In the genomic region with DNA sequence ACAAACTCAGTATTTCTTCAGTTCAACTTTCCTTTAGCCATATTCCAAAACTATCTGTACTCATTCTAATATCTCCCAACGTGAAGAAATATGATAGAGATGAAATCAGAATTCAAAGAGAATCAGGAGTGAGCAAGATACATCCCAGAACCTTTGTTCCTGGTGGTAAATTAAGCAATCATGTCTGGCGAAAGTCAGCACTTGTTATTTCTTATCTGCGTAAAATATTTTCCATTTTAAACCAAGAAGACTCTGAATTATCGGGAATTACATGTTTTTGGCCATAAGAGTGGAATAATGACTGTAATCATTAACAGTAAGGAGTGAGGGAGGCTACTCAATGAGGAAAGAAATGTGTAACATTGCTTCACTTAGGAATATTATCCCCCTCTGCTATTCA, we compare ENCODE assay signal across 29 cellular contexts.
"Had no signal": no experiment of that assay in that cellular context is flagged by ENCODE, and none has a peak within 500 bp of the region (broad histone marks: within the 10 kb centered on the region; RNA-seq: fewer than 3 reads in every experiment).

No MANE protein-coding gene starts in this region.

- H3K9me3 Mint-ChIP-seq: stimulated activated effector memory CD8-positive, alpha-beta T cell treated with anti-CD3 and anti-CD28 coated beads, Interleukin-12 subunit alpha, Interleukin-12 subunit beta, amount 100 ng/mL, for 72 hours; stimulated activated memory B cell treated with anti-CD40 and anti-IgM and Interleukin-4, amounts not matched to agents 10 μg/mL and 1 μg/mL and 100 μg/mL, for 72 hours; stimulated activated naive B cell treated with anti-CD40 and anti-IgM and Interleukin-4, amounts not matched to agents 10 μg/mL and 1 μg/mL and 100 μg/mL, for 72 hours; stimulated activated naive CD8-positive, alpha-beta T cell treated with anti-CD3 and anti-CD28 coated beads, Interleukin-15, amount 100 ng/mL, for 72 hours; stimulated activated naive CD8-positive, alpha-beta T cell treated with anti-CD3 and anti-CD28 coated beads, Interleukin-15, Interleukin-2, amounts not matched to agents 100 ng/mL and 50 ng/mL, for 24 hours; type B pancreatic cell had no signal

- DNase-seq: stimulated activated CD4-positive, alpha-beta T cell treated with anti-CD3 and anti-CD28 coated beads, Interleukin-2, amount 100 ng/mL, for 48 hours; stimulated activated CD4-positive, alpha-beta T cell treated with anti-CD3 and anti-CD28 coated beads, Interleukin-4, amount 100 ng/mL, for 1 hour; stimulated activated CD4-positive, alpha-beta T cell treated with anti-CD3 and anti-CD28 coated beads, Interleukin-4, amount 100 ng/mL, for 24 hours; stimulated activated CD4-positive, alpha-beta T cell treated with anti-CD3 and anti-CD28 coated beads, Interleukin-4, amount 100 ng/mL, for 4 hours; stimulated activated CD8-positive, alpha-beta memory T cell treated with anti-CD3 and anti-CD28 coated beads, Interleukin-4, amount 100 ng/mL, for 48 hours; stimulated activated naive B cell treated with anti-CD40 and anti-IgM and Interleukin-4, amounts not matched to agents 10 μg/mL and 1 μg/mL and 100 μg/mL, for 72 hours; stimulated activated naive CD4-positive, alpha-beta T cell; stimulated activated naive CD4-positive, alpha-beta T cell treated with Interleukin-2 at 50 U/mL for 16 hours; stimulated activated naive CD8-positive, alpha-beta T cell treated with anti-CD3 and anti-CD28 coated beads, Interleukin-15, amount 100 ng/mL, for 72 hours; stimulated activated naive CD8-positive, alpha-beta T cell treated with anti-CD3 and anti-CD28 coated beads, Interleukin-15, Interleukin-2, amounts not matched to agents 100 U/mL and 50 U/mL, for 24 hours; stomach; substantia nigra; testis; thyroid gland; tibial artery; transverse colon; trophoblast cell; upper lobe of left lung; upper lobe of right lung; uterus had no signal

- H3K27ac ChIP-seq: stomach, suprapubic skin, testis, thoracic aorta, thyroid gland, tibial artery, tibial nerve, transverse colon, upper lobe of left lung, upper lobe of right lung, uterus, vagina had no signal

- H3K4me3 ChIP-seq: stomach, suprapubic skin, testis, thoracic aorta, thyroid gland, tibial artery, tibial nerve, transverse colon, upper lobe of left lung, upper lobe of right lung, uterus, vagina had no signal

- H3K4me1 ChIP-seq: stomach, suprapubic skin, testis, thyroid gland, tibial artery, tibial nerve, transverse colon, upper lobe of left lung, upper lobe of right lung, uterus, vagina had no signal

- H3K9me3 ChIP-seq: stomach, suprapubic skin, testis, thoracic aorta, thyroid gland, tibial artery, tibial nerve, transverse colon, upper lobe of left lung, upper lobe of right lung, uterus, vagina had no signal

- H3K27me3 ChIP-seq: stomach, suprapubic skin, testis, thyroid gland, tibial artery, tibial nerve, transverse colon, upper lobe of left lung, upper lobe of right lung, uterus, vagina had no signal

- H3K36me3 Mint-ChIP-seq: stimulated activated effector memory CD8-positive, alpha-beta T cell treated with anti-CD3 and anti-CD28 coated beads, Interleukin-12 subunit alpha, Interleukin-12 subunit beta, amount 100 ng/mL, for 72 hours; stimulated activated memory B cell treated with anti-CD40 and anti-IgM and Interleukin-4, amounts not matched to agents 10 μg/mL and 1 μg/mL and 100 μg/mL, for 72 hours; stimulated activated naive B cell treated with anti-CD40 and anti-IgM and Interleukin-4, amounts not matched to agents 10 μg/mL and 1 μg/mL and 100 μg/mL, for 72 hours; type B pancreatic cell had no signal

- H3K27ac Mint-ChIP-seq: stimulated activated effector memory CD8-positive, alpha-beta T cell treated with anti-CD3 and anti-CD28 coated beads, Interleukin-12 subunit alpha, Interleukin-12 subunit beta, amount 100 ng/mL, for 72 hours; stimulated activated memory B cell treated with anti-CD40 and anti-IgM and Interleukin-4, amounts not matched to agents 10 μg/mL and 1 μg/mL and 100 μg/mL, for 72 hours; stimulated activated naive B cell treated with anti-CD40 and anti-IgM and Interleukin-4, amounts not matched to agents 10 μg/mL and 1 μg/mL and 100 μg/mL, for 72 hours; stimulated activated naive CD8-positive, alpha-beta T cell treated with anti-CD3 and anti-CD28 coated beads, Interleukin-15, amount 100 ng/mL, for 72 hours; stimulated activated naive CD8-positive, alpha-beta T cell treated with anti-CD3 and anti-CD28 coated beads, Interleukin-15, Interleukin-2, amounts not matched to agents 100 ng/mL and 50 ng/mL, for 24 hours; type B pancreatic cell had no signal

- H3K27me3 Mint-ChIP-seq: stimulated activated memory B cell treated with anti-CD40 and anti-IgM and Interleukin-4, amounts not matched to agents 10 μg/mL and 1 μg/mL and 100 μg/mL, for 72 hours; type B pancreatic cell had no signal

- H3K4me1 Mint-ChIP-seq: stimulated activated effector memory CD8-positive, alpha-beta T cell treated with anti-CD3 and anti-CD28 coated beads, Interleukin-12 subunit alpha, Interleukin-12 subunit beta, amount 100 ng/mL, for 72 hours; stimulated activated memory B cell treated with anti-CD40 and anti-IgM and Interleukin-4, amounts not matched to agents 10 μg/mL and 1 μg/mL and 100 μg/mL, for 72 hours; stimulated activated naive B cell treated with anti-CD40 and anti-IgM and Interleukin-4, amounts not matched to agents 10 μg/mL and 1 μg/mL and 100 μg/mL, for 72 hours; stimulated activated naive CD8-positive, alpha-beta T cell treated with anti-CD3 and anti-CD28 coated beads, Interleukin-15, amount 100 ng/mL, for 72 hours had no signal

- ATAC-seq: stimulated activated effector memory CD8-positive, alpha-beta T cell treated with anti-CD3 and anti-CD28 coated beads, Interleukin-12 subunit alpha, Interleukin-12 subunit beta, amount 100 ng/mL, for 72 hours; stimulated activated memory B cell treated with anti-CD40 and anti-IgM and Interleukin-4, amounts not matched to agents 10 μg/mL and 1 μg/mL and 100 μg/mL, for 72 hours; stimulated activated naive B cell treated with anti-CD40 and anti-IgM and Interleukin-4, amounts not matched to agents 10 μg/mL and 1 μg/mL and 100 μg/mL, for 72 hours; stimulated activated naive CD8-positive, alpha-beta T cell treated with anti-CD3 and anti-CD28 coated beads, Interleukin-15, amount 100 ng/mL, for 72 hours; stimulated activated naive CD8-positive, alpha-beta T cell treated with anti-CD3 and anti-CD28 coated beads, Interleukin-15, Interleukin-2, amounts not matched to agents 100 U/mL and 50 U/mL, for 24 hours; upper lobe of right lung had no signal

- H3K4me3 Mint-ChIP-seq: stimulated activated effector memory CD8-positive, alpha-beta T cell treated with anti-CD3 and anti-CD28 coated beads, Interleukin-12 subunit alpha, Interleukin-12 subunit beta, amount 100 ng/mL, for 72 hours; stimulated activated memory B cell treated with anti-CD40 and anti-IgM and Interleukin-4, amounts not matched to agents 10 μg/mL and 1 μg/mL and 100 μg/mL, for 72 hours; stimulated activated naive B cell treated with anti-CD40 and anti-IgM and Interleukin-4, amounts not matched to agents 10 μg/mL and 1 μg/mL and 100 μg/mL, for 72 hours; stimulated activated naive CD8-positive, alpha-beta T cell treated with anti-CD3 and anti-CD28 coated beads, Interleukin-15, amount 100 ng/mL, for 72 hours; stimulated activated naive CD8-positive, alpha-beta T cell treated with anti-CD3 and anti-CD28 coated beads, Interleukin-15, Interleukin-2, amounts not matched to agents 100 ng/mL and 50 ng/mL, for 24 hours; type B pancreatic cell had no signal

- FAIRE-seq: urothelium cell line had no signal

- H3K36me3 ChIP-seq: stomach, suprapubic skin, thoracic aorta, thyroid gland, tibial artery, tibial nerve, transverse colon, upper lobe of left lung, upper lobe of right lung, uterus, vagina had no signal
